In genomic region chr15:89998141-89998661, GRCh38 we compare ENCODE assay signal across 10 cellular contexts. TPM values are rescaled to one million over a fixed set of nuclear protein-coding genes. Genes with fewer than 3 reads are reported as not detected.
A peak's percentile ranks its signal among the peaks of the same experiment; 100 is the strongest.
DNase-seq lines count a peak whose midpoint lies in the region; ATAC-seq and TF ChIP-seq lines count a peak whose summit lies in the region.
"Had no signal": no experiment of that assay in that cellular context is flagged by ENCODE, and none has a peak within 500 bp of the region (broad histone marks: within the 10 kb centered on the region; RNA-seq: fewer than 3 reads in every experiment).

No MANE protein-coding gene starts in this region.

- no peak for ATAC-seq in gastroesophageal sphincter
- ATAC-seq: right cardiac atrium had no signal

- H3K27me3 ChIP-seq in transverse colon: no peaks in the 10 kb centered on the region
- H3K27me3 ChIP-seq in gastroesophageal sphincter: no peaks in the 10 kb centered on the region

- intact Hi-C loops in transverse colon (cut with DNase I; ENCODE audit: low total_unique reads): no loop called here

- H3K4me3 ChIP-seq in transverse colon (no peak overlapping the region), gastroesophageal sphincter (no peak overlapping the region)

- in situ Hi-C loops in transverse colon (cut with MboI; ENCODE audit: low pct_ligation_motif_present in 1 of 4, low pct_unique_long_range_greater_than_20kb in 1 of 4, low sequenced_read_pairs in 3 of 4): no loop called here

- H3K4me1 ChIP-seq in transverse colon (peaks cover 4 to 38% (median 31%) of the 10 kb centered on the region in 4 donors), gastroesophageal sphincter (peaks cover 0 to 30% (median 7%) of the 10 kb centered on the region in 3 donors)

- 0 to 30% methylated on average over 1 to 5 of the region's 5 CpGs for WGBS in transverse colon (ENCODE audit: low coverage in 1 of 2), 2 donors
- 33 to 64% methylated on average over 1 to 4 of the region's 5 CpGs for WGBS in gastroesophageal sphincter (ENCODE audit: low coverage in 1 of 2), 2 donors

- TF ChIP-seq CTCF in RWPE1 (conservative IDR thresholded peaks at IDR 0.05; ENCODE audit: low read depth) (no peak), transverse colon (IDR thresholded peaks at IDR 0.05) (no peak), gastroesophageal sphincter (IDR thresholded peaks at IDR 0.05) (no peak)

- H3K27ac ChIP-seq in RWPE1 (peak overlapping the region; percentile 13; the same call in 1 of the 2 replicates), transverse colon (peak overlapping the region; percentile 19 to 91 (median 39)), gastroesophageal sphincter (no peak overlapping the region)

- TF ChIP-seq POLR2A in transverse colon (IDR thresholded peaks at IDR 0.05) (no peak), gastroesophageal sphincter (IDR thresholded peaks at IDR 0.05) (no peak)

- CTCF ChIA-PET in RWPE1 (lab: Yijun Ruan, JAX): interaction anchor here (0.5 kb wide), 1 partner anchor 72 kb away, joined by 4 read pairs; no protein-coding TSS in a partner anchor

- H3K36me3 ChIP-seq in transverse colon (no peaks in the 10 kb centered on the region), gastroesophageal sphincter (no peaks in the 10 kb centered on the region)

- peak; percentile 24 to 67 (median 47) for DNase-seq in NCI-H1417 (lab: John Stamatoyannopoulos, UW)
- DNase-seq in NCI-H1417 treated with DMSO at 0.1 percent for 48 hours (lab: John Stamatoyannopoulos, UW): no peak
- peak; percentile 94 for DNase-seq in RWPE1 (ENCODE audit: low spot score)
- peak; percentile 12 for DNase-seq in fibroblast of gingiva (ENCODE audit: low read depth)
- DNase-seq in transverse colon: no peak
- DNase-seq in T-helper 2 cell: no peak
- no peak for DNase-seq in cerebellar cortex (ENCODE audit: low spot score)
- DNase-seq: activated naive CD8-positive, alpha-beta T cell treated with anti-CD3 and anti-CD28 coated beads, Interleukin-2, amount 10 ng/mL, durations not matched to agents 7 days and 5 days; right cardiac atrium had no signal

- H3K9me3 ChIP-seq in transverse colon (no peaks in the 10 kb centered on the region), gastroesophageal sphincter (no peaks in the 10 kb centered on the region)

- no peak for TF ChIP-seq EP300 in transverse colon (IDR thresholded peaks at IDR 0.05; ENCODE audit: low read depth)
- no peak for TF ChIP-seq EP300 in gastroesophageal sphincter (IDR thresholded peaks at IDR 0.05)

- POLR2A ChIA-PET in RWPE1 (lab: Yijun Ruan, JAX; ENCODE audit: low non-redundant PET): no interaction called here

RNA-seq across cellular contexts. Expression of gene ZNF710, which starts 2.9 kb away (rescaled TPM):
- total RNA-seq in transverse colon (10 to 100 TPM; 27.3 to 43.4 (median 35.6) TPM), gastroesophageal sphincter (10 to 100 TPM in 3 of 4 donors, 1 to 10 TPM in 1; 7.3 to 13.2 (median 11.4) TPM)

Comparison
In these comparisons a context has a peak if more than half of its experiments do, and no peak if none do; other contexts are left out.
1. DNase-seq: peak in NCI-H1417 (3 of 3), RWPE1 (single experiment) and fibroblast of gingiva (single experiment); none in NCI-H1417 treated with DMSO at 0.1 percent for 48 hours (single experiment), transverse colon (single experiment), T-helper 2 cell (0 of 5) and cerebellar cortex (single experiment).
2. H3K27ac ChIP-seq: peak in RWPE1 (single experiment) and transverse colon (4 of 4); none in gastroesophageal sphincter (0 of 4).